In genomic region chr7:100154651-100155491, GRCh38 we compare ENCODE assay signal across 1 cellular context.
TF ChIP-seq lines count a peak whose summit lies in the region.

No MANE protein-coding gene starts in this region.

TF ChIP-seq in GM23338, 12 proteins besides CTCF, POLR2A, EP300 and RAD21:
- TF ChIP-seq ZNF114 (CRISPR knock-in tag; IDR thresholded peaks at IDR 0.05) (no peak), ZNF331 (CRISPR knock-in tag; IDR thresholded peaks at IDR 0.05; ENCODE audit: low read depth) (no peak), NANOG (IDR thresholded peaks at IDR 0.05; ENCODE audit: borderline replicate concordance) (no peak), CREB1 (CRISPR knock-in tag; IDR thresholded peaks at IDR 0.05; ENCODE audit: low read depth) (no peak), JUNB (IDR thresholded peaks at IDR 0.05; ENCODE audit: unreplicated experiment) (no peak), REST (IDR thresholded peaks at IDR 0.05; ENCODE audit: unreplicated experiment) (no peak), STAT1 (IDR thresholded peaks at IDR 0.05; ENCODE audit: unreplicated experiment) (no peak), ZNF462 (CRISPR knock-in tag; IDR thresholded peaks at IDR 0.05) (no peak)
